ENCODE assay signal across 8 cellular contexts in the genomic region with DNA sequence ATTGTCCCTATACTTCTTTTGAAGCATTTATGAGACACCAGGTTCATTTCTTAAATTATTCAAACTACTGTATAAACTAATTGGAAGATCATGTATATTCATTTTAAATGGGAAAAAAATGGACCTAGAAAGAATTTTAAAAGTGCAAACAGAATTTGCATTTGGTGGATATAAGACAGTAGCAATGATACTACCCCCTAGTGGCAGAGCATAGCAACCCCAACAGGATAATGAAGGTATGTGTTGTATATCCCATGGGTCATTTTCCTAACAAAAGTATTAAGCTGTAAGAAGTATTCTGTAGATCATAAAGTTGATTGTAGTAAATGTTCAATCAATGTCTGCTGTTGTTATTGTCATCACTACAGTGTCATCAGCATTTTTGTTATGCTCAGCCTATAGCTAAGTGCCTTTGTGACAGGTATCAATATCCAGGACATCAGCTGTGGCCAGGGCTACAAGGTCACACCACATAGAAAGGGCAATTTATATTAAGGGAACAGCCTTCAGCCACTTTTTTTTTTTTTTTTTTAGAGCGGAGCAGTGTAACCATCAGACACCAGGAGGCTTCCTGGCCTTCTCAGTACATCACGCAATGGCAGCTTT.
DNase-seq lines count a peak whose midpoint lies in the region; ATAC-seq and TF ChIP-seq lines count a peak whose summit lies in the region.

No MANE protein-coding gene starts in this region.

- no peaks in the 10 kb centered on the region for H3K36me3 Mint-ChIP-seq in activated CD4-positive, alpha-beta memory T cell treated with anti-CD3 and anti-CD28 coated beads for 36 hours

- TF ChIP-seq POLR2A in sigmoid colon (IDR thresholded peaks at IDR 0.05), result no peak

- CTCF ChIA-PET in activated CD4-positive, alpha-beta memory T cell treated with anti-CD3 and anti-CD28 coated beads for 36 hours (lab: Charles Lee), result interaction anchor here (0.6 to 6.0 kb wide), 38 partner anchors 9 to 753 kb away, joined by 3 to 79 read pairs (median 5); partner anchors contain the start of gene FOXB1

- H3K4me3 ChIP-seq in AG10803 (ENCODE audit: low read length) (no peak overlapping the region), GM06990 (replicated peaks; ENCODE audit: low read depth, low read length) (no peak overlapping the region), sigmoid colon (no peak overlapping the region)

- no peak overlapping the region for H3K4me3 Mint-ChIP-seq in activated CD4-positive, alpha-beta memory T cell treated with anti-CD3 and anti-CD28 coated beads for 36 hours

- H3K4me1 Mint-ChIP-seq in activated CD4-positive, alpha-beta memory T cell treated with anti-CD3 and anti-CD28 coated beads for 36 hours (ENCODE audit: low read depth), result no peaks in the 10 kb centered on the region

- no peak for ATAC-seq in HG02571 (IDR thresholded peaks at IDR 0.05; ENCODE audit: unreplicated experiment)

- no peak overlapping the region for H3K27ac Mint-ChIP-seq in activated CD4-positive, alpha-beta memory T cell treated with anti-CD3 and anti-CD28 coated beads for 36 hours

- H3K27ac ChIP-seq in sigmoid colon, result no peak overlapping the region

- H3K9me3 ChIP-seq in sigmoid colon, result no peaks in the 10 kb centered on the region

- H3K9me3 Mint-ChIP-seq in activated CD4-positive, alpha-beta memory T cell treated with anti-CD3 and anti-CD28 coated beads for 36 hours, result no peaks in the 10 kb centered on the region

- H3K36me3 ChIP-seq in GM06990 (ENCODE audit: control insufficient read depth, insufficient read depth, low read length) (no peaks in the 10 kb centered on the region), sigmoid colon (no peaks in the 10 kb centered on the region)

- 69% methylated on average over 2 of the region's 2 CpGs for WGBS in sigmoid colon, 2 donors

- no peaks in the 10 kb centered on the region for H3K4me1 ChIP-seq in sigmoid colon

- POLR2A ChIA-PET in activated CD4-positive, alpha-beta memory T cell treated with anti-CD3 and anti-CD28 coated beads for 36 hours (lab: Charles Lee), result no interaction called here

- DNase-seq in AG10803 (ENCODE audit: low read depth) (peak; percentile 64), GM06990 (ENCODE audit: extremely low read depth, insufficient read length) (no peak), NCI-H146 (lab: John Stamatoyannopoulos, UW) (peak; percentile 30), glomerular endothelial cell (ENCODE audit: extremely low read depth, low read depth, low spot score) (peak; percentile 23), sigmoid colon (no peak)
- peak; percentile 21 for DNase-seq in activated CD4-positive, alpha-beta memory T cell treated with anti-CD3 and anti-CD28 coated beads for 36 hours
- peak; percentile 6 for DNase-seq in stimulated activated CD4-positive, alpha-beta T cell treated with anti-CD3 and anti-CD28 coated beads, Interleukin-1b, Interleukin-23, amount 100 ng/mL, for 48 hours

- TF ChIP-seq EP300 in sigmoid colon (IDR thresholded peaks at IDR 0.05), result no peak

- peaks cover 21% of the 10 kb centered on the region for H3K27me3 Mint-ChIP-seq in activated CD4-positive, alpha-beta memory T cell treated with anti-CD3 and anti-CD28 coated beads for 36 hours

- intact Hi-C loops in activated CD4-positive, alpha-beta memory T cell treated with anti-CD3 and anti-CD28 coated beads for 36 hours (cut with micrococcal nuclease), result loop anchor here (1.0 to 10.0 kb wide), 5 partner anchors 145 to 455 kb away; no protein-coding TSS in a partner anchor
- intact Hi-C loops in sigmoid colon (cut with DNase I), result loop anchor here (5.0 to 10.0 kb wide), 2 partner anchors 455 to 488 kb away; no protein-coding TSS in a partner anchor

- peak; percentile 98 for TF ChIP-seq CTCF in AG10803 (conservative IDR thresholded peaks at IDR 0.05; ENCODE audit: low read length)
- peak; percentile 84 for TF ChIP-seq CTCF in GM06990 (IDR thresholded peaks at IDR 0.05; ENCODE audit: insufficient read depth, low read length, poor library complexity, severe bottlenecking)
- peak in 2 of 4 experiments; percentile 48 to 74 for TF ChIP-seq CTCF in sigmoid colon (IDR thresholded peaks at IDR 0.05)

- no peaks in the 10 kb centered on the region for H3K27me3 ChIP-seq in GM06990 (replicated peaks; ENCODE audit: control insufficient read depth, insufficient read depth, low read length)
- H3K27me3 ChIP-seq in sigmoid colon, result no peaks in the 10 kb centered on the region

Comparison
In these comparisons a context has a peak if more than half of its experiments do, and no peak if none do; other contexts are left out.
1. DNase-seq: peak in AG10803 (single experiment), NCI-H146 (single experiment), activated CD4-positive, alpha-beta memory T cell treated with anti-CD3 and anti-CD28 coated beads for 36 hours (single experiment), glomerular endothelial cell (single experiment) and stimulated activated CD4-positive, alpha-beta T cell treated with anti-CD3 and anti-CD28 coated beads, Interleukin-1b, Interleukin-23, amount 100 ng/mL, for 48 hours (single experiment); none in GM06990 (single experiment) and sigmoid colon (single experiment).